Comparison of ENCODE assay signal across 13 cellular contexts in genomic region chr14:91327661-91328312, GRCh38.
A peak's percentile ranks its signal among the peaks of the same experiment; 100 is the strongest.
DNase-seq lines count a peak whose midpoint lies in the region; ATAC-seq, FAIRE-seq and TF ChIP-seq lines count a peak whose summit lies in the region.
"Had no signal": no experiment of that assay in that cellular context is flagged by ENCODE, and none has a peak within 500 bp of the region (broad histone marks: within the 10 kb centered on the region; RNA-seq: fewer than 3 reads in every experiment).

No MANE protein-coding gene starts in this region.

- H3K4me3 ChIP-seq in left ventricle myocardium inferior, result no peak overlapping the region
- no peak overlapping the region for H3K4me3 ChIP-seq in upper lobe of left lung

- intact Hi-C loops in left ventricle myocardium inferior (cut with micrococcal nuclease) (no loop called here), Right ventricle myocardium superior (cut with DNase I) (no loop called here), activated B cell treated with CpG ODN at 0.5 μM for 24 hours (cut with micrococcal nuclease) (no loop called here)

- FAIRE-seq in GM12892 (lab: Jason Lieb, UNC), result no peak

- peaks cover 87% of the 10 kb centered on the region for H3K36me3 Mint-ChIP-seq in activated B cell treated with CpG ODN at 0.5 μM for 24 hours (ENCODE audit: low read depth)

- H3K27me3 ChIP-seq in left ventricle myocardium inferior (ENCODE audit: low read depth) (peaks cover 40% of the 10 kb centered on the region), upper lobe of left lung (no peaks in the 10 kb centered on the region)

- H3K4me1 Mint-ChIP-seq in activated B cell treated with CpG ODN at 0.5 μM for 24 hours, result peaks cover 69% of the 10 kb centered on the region

- H3K9me3 ChIP-seq in left ventricle myocardium inferior (replicated peaks) (no peaks in the 10 kb centered on the region), upper lobe of left lung (no peaks in the 10 kb centered on the region)

- no peak for TF ChIP-seq CTCF in left ventricle myocardium inferior (IDR thresholded peaks at IDR 0.05; ENCODE audit: borderline replicate concordance)
- no peak for TF ChIP-seq CTCF in activated B cell treated with CpG ODN at 0.5 μM for 24 hours (IDR thresholded peaks at IDR 0.05)
- no peak for TF ChIP-seq CTCF in upper lobe of left lung (IDR thresholded peaks at IDR 0.05)

- no peak for TF ChIP-seq EP300 in upper lobe of left lung (IDR thresholded peaks at IDR 0.05)

- H3K27me3 Mint-ChIP-seq in activated B cell treated with CpG ODN at 0.5 μM for 24 hours, result no peaks in the 10 kb centered on the region

- ATAC-seq in Right ventricle myocardium superior (ENCODE audit: poor library complexity) (no peak), activated B cell treated with CpG ODN at 0.5 μM for 24 hours (ENCODE audit: low read depth) (no peak), upper lobe of left lung (ENCODE audit: low FRiP score in 2 of 2) (no peak)
- ATAC-seq: left cardiac atrium had no signal

- H3K4me3 Mint-ChIP-seq in activated B cell treated with CpG ODN at 0.5 μM for 24 hours, result no peak overlapping the region

- no peak for TF ChIP-seq POLR2A in upper lobe of left lung (IDR thresholded peaks at IDR 0.05)
- no peak for TF ChIP-seq POLR2A in GM12892 (IDR thresholded peaks at IDR 0.05; ENCODE audit: low read depth, low read length)

- peak overlapping the region; percentile 100 for H3K27ac Mint-ChIP-seq in activated B cell treated with CpG ODN at 0.5 μM for 24 hours

- DNase-seq in left ventricle myocardium inferior (no peak), Right ventricle myocardium superior (no peak), activated B cell treated with CpG ODN at 0.5 μM for 24 hours (no peak), myocyte (ENCODE audit: low read depth) (peak; percentile 89), upper lobe of left lung (no peak), GM12892 (ENCODE audit: insufficient read length) (no peak), NCI-H345 (lab: John Stamatoyannopoulos, UW) (no peak), hippocampal formation (lab: John Stamatoyannopoulos, UW) (no peak)
- DNase-seq: KG1; left cardiac atrium; NCI-H1105 treated with DMSO at 0.1 percent for 48 hours; SHP77 treated with DMSO at 0.1 percent for 48 hours; stimulated activated CD4-positive, alpha-beta T cell treated with anti-CD3 and anti-CD28 coated beads, Interleukin-15, amount 100 ng/mL, for 24 hours had no signal

- H3K9me3 Mint-ChIP-seq in activated B cell treated with CpG ODN at 0.5 μM for 24 hours, result no peaks in the 10 kb centered on the region

- WGBS in upper lobe of left lung, 2 donors, result 91 to 94% methylated on average over 10 of the region's 10 CpGs

- POLR2A ChIA-PET in activated B cell treated with CpG ODN at 0.5 μM for 24 hours (lab: Charles Lee), result interaction anchor here (1.0 to 1.5 kb wide), 2 partner anchors 12 to 22 kb away, joined by 4 to 5 read pairs; no protein-coding TSS in a partner anchor

- H3K27ac ChIP-seq in left ventricle myocardium inferior (replicated peaks) (peak overlapping the region; percentile 4), upper lobe of left lung (peak overlapping the region in 3 of 4 donors; percentile 38 to 88 (median 87))

- H3K4me1 ChIP-seq in left ventricle myocardium inferior (peaks cover 84% of the 10 kb centered on the region), upper lobe of left lung (peaks cover 70 to 82% (median 80%) of the 10 kb centered on the region in 4 donors)

- CTCF ChIA-PET in activated B cell treated with CpG ODN at 0.5 μM for 24 hours (lab: Charles Lee), result interaction anchor here (0.6 kb wide), 1 partner anchor 45 kb away, joined by 3 read pairs; no protein-coding TSS in a partner anchor

- H3K36me3 ChIP-seq in left ventricle myocardium inferior (no peaks in the 10 kb centered on the region), upper lobe of left lung (peaks cover 0 to 7% (median 2%) of the 10 kb centered on the region in 4 donors)
